ENCODE assay signal across 9 cellular contexts in the genomic region with DNA sequence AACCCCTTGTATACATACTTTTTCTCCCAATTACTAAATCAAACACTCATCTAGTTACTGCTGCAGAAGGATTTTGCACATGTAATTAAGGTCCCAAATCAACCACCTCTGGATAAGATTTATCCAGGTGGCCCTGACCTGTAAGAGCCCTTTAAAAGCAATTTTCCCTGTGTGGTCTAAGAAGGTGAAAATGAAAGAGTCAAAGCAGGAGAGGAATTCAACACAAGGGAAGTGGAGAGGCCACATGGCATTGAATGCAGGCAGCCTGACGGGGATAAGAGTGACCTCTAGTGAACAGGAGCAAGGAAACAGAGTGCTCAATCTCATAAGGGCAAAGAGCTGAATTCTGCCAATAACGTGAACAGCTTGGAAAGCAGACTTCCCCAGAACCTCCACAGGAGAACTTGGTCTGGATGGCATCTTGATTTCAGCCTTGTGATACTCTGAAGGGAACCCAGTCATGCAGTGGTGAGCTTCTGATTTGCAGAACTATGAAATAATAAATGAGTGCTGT. TPM values are rescaled to one million over a fixed set of nuclear protein-coding genes. Genes with fewer than 3 reads are reported as not detected.
DNase-seq lines count a peak whose midpoint lies in the region; ATAC-seq, FAIRE-seq and TF ChIP-seq lines count a peak whose summit lies in the region.
"Had no signal": no experiment of that assay in that cellular context is flagged by ENCODE, and none has a peak within 500 bp of the region (broad histone marks: within the 10 kb centered on the region; RNA-seq: fewer than 3 reads in every experiment).

No MANE protein-coding gene starts in this region.

- peaks cover 66% of the 10 kb centered on the region for H3K4me1 Mint-ChIP-seq in CD14-positive monocyte
- peaks cover 91% of the 10 kb centered on the region for H3K4me1 Mint-ChIP-seq in activated naive CD8-positive, alpha-beta T cell treated with anti-CD3 and anti-CD28 coated beads, Interleukin-2, amount 50 U/mL, for 24 hours

- H3K4me3 Mint-ChIP-seq in CD14-positive monocyte = peak overlapping the region in 1 of 2 donors; percentile 13
- no peak overlapping the region for H3K4me3 Mint-ChIP-seq in activated naive CD8-positive, alpha-beta T cell treated with anti-CD3 and anti-CD28 coated beads, Interleukin-2, amount 50 U/mL, for 24 hours

- H3K27ac Mint-ChIP-seq in CD14-positive monocyte = peak overlapping the region; percentile 32 to 88 (median 71)
- peak overlapping the region; percentile 12 for H3K27ac Mint-ChIP-seq in activated naive CD8-positive, alpha-beta T cell treated with anti-CD3 and anti-CD28 coated beads, Interleukin-2, amount 50 U/mL, for 24 hours

- peaks cover 4 to 16% of the 10 kb centered on the region in 2 donors for H3K36me3 Mint-ChIP-seq in CD14-positive monocyte
- peaks cover 16% of the 10 kb centered on the region for H3K36me3 Mint-ChIP-seq in activated naive CD8-positive, alpha-beta T cell treated with anti-CD3 and anti-CD28 coated beads, Interleukin-2, amount 50 U/mL, for 24 hours (ENCODE audit: low read depth)

- intact Hi-C loops in CD14-positive monocyte (cut with micrococcal nuclease) = no loop called here
- intact Hi-C loops in kidney (cut with DNase I) = no loop called here

- no peak overlapping the region for H3K27ac ChIP-seq in kidney (ENCODE audit: low read depth in 2 of 2, low read length in 2 of 2)
- H3K27ac ChIP-seq: SK-N-MC had no signal

- H3K4me3 ChIP-seq in kidney (ENCODE audit: low read length in 2 of 2) = no peak overlapping the region
- H3K4me3 ChIP-seq: SK-N-MC had no signal

- DNase-seq in CD14-positive monocyte (ENCODE audit: low spot score) (peak; percentile 45), NCI-H524 (lab: John Stamatoyannopoulos, UW) (peak; percentile 38 to 75), kidney (no peak), foreskin melanocyte (no peak), NCI-H187 (lab: John Stamatoyannopoulos, UW) (no peak)
- DNase-seq in activated naive CD8-positive, alpha-beta T cell treated with anti-CD3 and anti-CD28 coated beads, Interleukin-2, amount 50 U/mL, for 24 hours = no peak

- no peaks in the 10 kb centered on the region for H3K9me3 ChIP-seq in kidney (ENCODE audit: control insufficient read depth in 1 of 2, low read length in 2 of 2)

- H3K36me3 ChIP-seq in kidney (ENCODE audit: control insufficient read depth in 1 of 2, insufficient read depth in 2 of 2, low read length in 2 of 2) = no peaks in the 10 kb centered on the region

- TF ChIP-seq CTCF in CD14-positive monocyte (IDR thresholded peaks at IDR 0.05) = peak; percentile 22
- peak; percentile 28 for TF ChIP-seq CTCF in kidney (IDR thresholded peaks at IDR 0.05; ENCODE audit: borderline replicate concordance, extremely low read depth, insufficient read depth)

- no peaks in the 10 kb centered on the region for H3K27me3 Mint-ChIP-seq in CD14-positive monocyte (ENCODE audit: low read depth in 3 of 3)
- no peaks in the 10 kb centered on the region for H3K27me3 Mint-ChIP-seq in activated naive CD8-positive, alpha-beta T cell treated with anti-CD3 and anti-CD28 coated beads, Interleukin-2, amount 50 U/mL, for 24 hours

- peaks cover 0 to 1% (median 0%) of the 10 kb centered on the region in 7 donors for H3K9me3 Mint-ChIP-seq in CD14-positive monocyte
- H3K9me3 Mint-ChIP-seq in activated naive CD8-positive, alpha-beta T cell treated with anti-CD3 and anti-CD28 coated beads, Interleukin-2, amount 50 U/mL, for 24 hours = no peaks in the 10 kb centered on the region

- ATAC-seq in GM18498 (IDR thresholded peaks at IDR 0.05; ENCODE audit: unreplicated experiment) (peak; percentile 85), HG02884 (IDR thresholded peaks at IDR 0.05; ENCODE audit: unreplicated experiment) (peak; percentile 83)
- peak; percentile 75 for ATAC-seq in activated naive CD8-positive, alpha-beta T cell treated with anti-CD3 and anti-CD28 coated beads, Interleukin-2, amount 50 U/mL, for 24 hours

- no peak for FAIRE-seq in kidney (lab: Jason Lieb, UNC)

- H3K9ac ChIP-seq in kidney (ENCODE audit: low read length in 2 of 2) = no peak overlapping the region

- H3K4me1 ChIP-seq in kidney (ENCODE audit: control insufficient read depth in 1 of 2, insufficient read depth in 1 of 2, low read depth in 1 of 2, low read length in 2 of 2) = peaks cover 0 to 2% of the 10 kb centered on the region in 2 donors

RNA-seq across cellular contexts. Expression of a gene that starts 27.2 kb away (rescaled TPM):
- polyA plus RNA-seq in CD14-positive monocyte (10 to 100 TPM in 1 of 2 donors, 1 to 10 TPM in 1; 8.7 to 10.7 TPM), kidney (ENCODE audit: insufficient read depth, low read depth, low replicate concordance) (18.3 TPM)
- total RNA-seq in kidney = 50.8 TPM

Comparison
In these comparisons a context has a peak if more than half of its experiments do, and no peak if none do; other contexts are left out.
1. DNase-seq: peak in CD14-positive monocyte (single experiment) and NCI-H524 (2 of 2); none in activated naive CD8-positive, alpha-beta T cell treated with anti-CD3 and anti-CD28 coated beads, Interleukin-2, amount 50 U/mL, for 24 hours (single experiment), kidney (single experiment), foreskin melanocyte (single experiment) and NCI-H187 (0 of 2).
2. Peak in every context shown above with its lines, with median percentiles within 50 percentile points of each other: ATAC-seq.